In genomic region chr1:2546515-2547209, GRCh38 we compare ENCODE assay signal across 8 cellular contexts. TPM values are rescaled to one million over a fixed set of nuclear protein-coding genes. Genes with fewer than 3 reads are reported as not detected.
DNase-seq lines count a peak whose midpoint lies in the region; ATAC-seq lines count a peak whose summit lies in the region.

No MANE protein-coding gene starts in this region.

- H3K18ac ChIP-seq in mesenchymal stem cell (ENCODE audit: low read depth in 1 of 2, low read length in 2 of 2) = peak overlapping the region; percentile 59 to 88

- peak overlapping the region; percentile 94 for H2BK15ac ChIP-seq in mesenchymal stem cell (ENCODE audit: low read depth, poor library complexity, severe bottlenecking)

- H3K23ac ChIP-seq in mesenchymal stem cell (ENCODE audit: low read length in 2 of 2) = peak overlapping the region in 1 of 2 experiments; percentile 48

- H3K27ac Mint-ChIP-seq in effector memory CD8-positive, alpha-beta T cell = peak overlapping the region; percentile 94 to 98

- H2BK5ac ChIP-seq in mesenchymal stem cell (ENCODE audit: low read depth, low read length, poor library complexity, severe bottlenecking) = no peak overlapping the region

- H4K91ac ChIP-seq in mesenchymal stem cell (ENCODE audit: low read length) = peak overlapping the region; percentile 60

- no peaks in the 10 kb centered on the region for H3K9me3 ChIP-seq in mesenchymal stem cell (ENCODE audit: control insufficient read depth, low read length)

- H3K79me1 ChIP-seq in mesenchymal stem cell (replicated peaks; ENCODE audit: low read length, poor library complexity, severe bottlenecking) = no peaks in the 10 kb centered on the region

- H3K36me3 Mint-ChIP-seq in effector memory CD8-positive, alpha-beta T cell (ENCODE audit: insufficient read depth) = peaks cover 33% of the 10 kb centered on the region

- H2AFZ ChIP-seq in mesenchymal stem cell (ENCODE audit: low read depth, low read length) = peak overlapping the region; percentile 84

- ATAC-seq in GM18907 (IDR thresholded peaks at IDR 0.05; ENCODE audit: unreplicated experiment) (peak; percentile 36), HG03175 (IDR thresholded peaks at IDR 0.05; ENCODE audit: unreplicated experiment) (peak; percentile 37)
- ATAC-seq in effector memory CD8-positive, alpha-beta T cell (replicated peaks) = peak; percentile 50

- H3K4me1 ChIP-seq in mesenchymal stem cell (ENCODE audit: control insufficient read depth, insufficient read depth, low read depth, low read length) = peaks cover 58% of the 10 kb centered on the region

- H3K4me3 ChIP-seq in mesenchymal stem cell (ENCODE audit: insufficient read depth in 1 of 2, low read depth in 1 of 2, low read length in 2 of 2) = peak overlapping the region; percentile 55 to 66

- H4K8ac ChIP-seq in mesenchymal stem cell (ENCODE audit: low read length) = peak overlapping the region; percentile 71

- H2AK5ac ChIP-seq in mesenchymal stem cell (ENCODE audit: low read length, severe bottlenecking) = no peak overlapping the region

- H3K9me3 Mint-ChIP-seq in effector memory CD8-positive, alpha-beta T cell = no peaks in the 10 kb centered on the region

- H2BK120ac ChIP-seq in mesenchymal stem cell (ENCODE audit: low read depth, low read length) = peak overlapping the region; percentile 4

- 1% methylated on average over 49 of the region's 52 CpGs for WGBS in mesenchymal stem cell

- peak overlapping the region; percentile 88 to 92 for H3K4me3 Mint-ChIP-seq in effector memory CD8-positive, alpha-beta T cell

- H3K9ac ChIP-seq in mesenchymal stem cell (ENCODE audit: low read length) = peak overlapping the region; percentile 32

- DNase-seq in AG08396 (ENCODE audit: low spot score) (peak; percentile 93), NCI-H774 (lab: John Stamatoyannopoulos, UW) (peak; percentile 78), mesenchymal stem cell (peak; percentile 85)
- DNase-seq in activated CD8-positive, alpha-beta memory T cell treated with anti-CD3 and anti-CD28 coated beads for 4 hours (ENCODE audit: low read depth in 2 of 2) = peak; percentile 53 to 70
- DNase-seq in effector memory CD8-positive, alpha-beta T cell = peak; percentile 77 to 80 (median 78)
- DNase-seq in stimulated activated CD8-positive, alpha-beta memory T cell treated with anti-CD3 and anti-CD28 coated beads, Interleukin-15, amount 100 ng/mL, for 1 hour (ENCODE audit: low read depth) = peak; percentile 61

- peak overlapping the region in 1 of 2 experiments; percentile 71 for H3K14ac ChIP-seq in mesenchymal stem cell (ENCODE audit: low read length in 2 of 2)

- peak overlapping the region in 1 of 2 experiments; percentile 81 for H3K4ac ChIP-seq in mesenchymal stem cell (ENCODE audit: low read depth in 1 of 2, low read length in 2 of 2)

- no peaks in the 10 kb centered on the region for H3K27me3 Mint-ChIP-seq in effector memory CD8-positive, alpha-beta T cell

- peak overlapping the region; percentile 59 to 75 for H2BK12ac ChIP-seq in mesenchymal stem cell (ENCODE audit: low read length in 2 of 2)

- H3K27ac ChIP-seq in mesenchymal stem cell (ENCODE audit: low read length, poor library complexity, severe bottlenecking) = no peak overlapping the region

- no peaks in the 10 kb centered on the region for H3K36me3 ChIP-seq in mesenchymal stem cell (ENCODE audit: control insufficient read depth in 1 of 2, insufficient read depth in 2 of 2, low read depth in 1 of 2, low read length in 2 of 2)

- peaks cover 0 to 13% of the 10 kb centered on the region in 2 experiments for H3K27me3 ChIP-seq in mesenchymal stem cell (ENCODE audit: control insufficient read depth in 1 of 2, insufficient read depth in 1 of 2, low read length in 2 of 2)

- H3K4me2 ChIP-seq in mesenchymal stem cell (ENCODE audit: low read length, poor library complexity, severe bottlenecking) = peak overlapping the region; percentile 85

- H3K4me1 Mint-ChIP-seq in effector memory CD8-positive, alpha-beta T cell (ENCODE audit: low read depth in 2 of 2) = peaks cover 7 to 24% of the 10 kb centered on the region in 2 donors

RNA-seq across cellular contexts. Expression of gene TNFRSF14, which starts 9.5 kb away (rescaled TPM):
- 0.73 TPM for polyA plus RNA-seq in mesenchymal stem cell (2013, experiment 1 of 2)
- polyA plus RNA-seq in mesenchymal stem cell (2013, experiment 2 of 2) = 0.89 TPM

RNA-seq across cellular contexts. Expression of gene HES5, which starts 16.6 kb away (rescaled TPM):
- polyA plus RNA-seq in mesenchymal stem cell (2013, experiment 1 of 2) = not detected
- polyA plus RNA-seq in mesenchymal stem cell (2013, experiment 2 of 2) = not detected

RNA-seq across cellular contexts. Expression of gene PANK4, which starts 20.3 kb away (rescaled TPM):
- polyA plus RNA-seq in mesenchymal stem cell (2013, experiment 1 of 2) = 10.2 TPM
- polyA plus RNA-seq in mesenchymal stem cell (2013, experiment 2 of 2) = 9.9 TPM

RNA-seq across cellular contexts. Expression of gene PRXL2B, which starts 39.9 kb away (rescaled TPM):
- polyA plus RNA-seq in mesenchymal stem cell (2013, experiment 1 of 2) = 17.2 TPM
- 17.2 TPM for polyA plus RNA-seq in mesenchymal stem cell (2013, experiment 2 of 2)
